1 cellular context compared by ENCODE assay signal in genomic region chr10:70146489-70147488, GRCh38.
TF ChIP-seq lines count a peak whose summit lies in the region.

TSS of gene TYSND1 (minus strand) at chr10:70146700. CDS start at chr10:70146586, 114 bp downstream.

TF ChIP-seq in HepG2, 621 proteins besides CTCF, POLR2A, EP300 and RAD21 (continued from another document and continues in another):
- TF ChIP-seq ZBTB7B (CRISPR knock-in tag; IDR thresholded peaks at IDR 0.05) (peak; percentile 95), FOXK1 (CRISPR knock-in tag; IDR thresholded peaks at IDR 0.05; ENCODE audit: borderline replicate concordance, low read depth) (peak; percentile 13; the same call in 1 of the 2 replicates), MYNN (CRISPR knock-in tag; IDR thresholded peaks at IDR 0.05; ENCODE audit: low read depth) (no peak), GMEB1 (CRISPR knock-in tag; IDR thresholded peaks at IDR 0.05; ENCODE audit: borderline replicate concordance) (peak; percentile 60; the same call in 1 of the 2 replicates), ZNF580 (CRISPR knock-in tag; IDR thresholded peaks at IDR 0.05; ENCODE audit: borderline replicate concordance, low read depth) (peak; percentile 74; the same call in 1 of the 2 replicates), WIZ (CRISPR knock-in tag; IDR thresholded peaks at IDR 0.05) (no peak), ZNF644 (CRISPR knock-in tag; IDR thresholded peaks at IDR 0.05; ENCODE audit: low read depth) (no peak), ZNF143 (CRISPR knock-in tag; IDR thresholded peaks at IDR 0.05) (0 out of 2 replicates have a peak, but pooled peaks have one; percentile 35), ZNF740 (CRISPR knock-in tag; IDR thresholded peaks at IDR 0.05) (no peak; the same call in 1 of the 2 replicates), ZNF547 (CRISPR knock-in tag; IDR thresholded peaks at IDR 0.05) (no peak), TFE3 (CRISPR knock-in tag; IDR thresholded peaks at IDR 0.05) (peak; percentile 56; the same call in 1 of the 2 replicates), ZMAT3 (CRISPR knock-in tag; conservative IDR thresholded peaks at IDR 0.05) (no peak), AFF4 (CRISPR knock-in tag; IDR thresholded peaks at IDR 0.05) (no peak), TIGD3 (CRISPR knock-in tag; IDR thresholded peaks at IDR 0.05; ENCODE audit: borderline replicate concordance) (0 out of 2 replicates have a peak, but pooled peaks have one; percentile 69), HOXA3 (CRISPR knock-in tag; IDR thresholded peaks at IDR 0.05) (peak; percentile 56; the same call in 1 of the 2 replicates), RARG (CRISPR knock-in tag; IDR thresholded peaks at IDR 0.05; ENCODE audit: low read depth) (no peak), TAF1 (CRISPR knock-in tag; IDR thresholded peaks at IDR 0.05) (peak; percentile 75), ZNF562 (CRISPR knock-in tag; IDR thresholded peaks at IDR 0.05; ENCODE audit: borderline replicate concordance) (no peak), HMG20B (CRISPR knock-in tag; conservative IDR thresholded peaks at IDR 0.05) (no peak), ZXDC (CRISPR knock-in tag; IDR thresholded peaks at IDR 0.05) (0 out of 2 replicates have a peak, but pooled peaks have one; percentile 53), ZNF232 (CRISPR knock-in tag; IDR thresholded peaks at IDR 0.05; ENCODE audit: borderline replicate concordance) (peak; percentile 76; the same call in 1 of the 2 replicates), RFX3 (CRISPR knock-in tag; IDR thresholded peaks at IDR 0.05) (no peak), ZBTB7A (CRISPR knock-in tag; IDR thresholded peaks at IDR 0.05) (peak; percentile 95), ZNF616 (CRISPR knock-in tag; IDR thresholded peaks at IDR 0.05; ENCODE audit: low read depth) (no peak), THAP7 (CRISPR knock-in tag; IDR thresholded peaks at IDR 0.05) (no peak), ZSCAN5A (CRISPR knock-in tag; IDR thresholded peaks at IDR 0.05; ENCODE audit: borderline replicate concordance) (peak; percentile 67; the same call in 1 of the 2 replicates), MLX (CRISPR knock-in tag; IDR thresholded peaks at IDR 0.05) (no peak), ZNF367 (CRISPR knock-in tag; IDR thresholded peaks at IDR 0.05; ENCODE audit: borderline replicate concordance) (no peak), ZBTB10 (CRISPR knock-in tag; IDR thresholded peaks at IDR 0.05; ENCODE audit: borderline replicate concordance) (no peak), ZNF138 (CRISPR knock-in tag; IDR thresholded peaks at IDR 0.05; ENCODE audit: low read depth) (0 out of 2 replicates have a peak, but pooled peaks have one; percentile 4), E2F1 (CRISPR knock-in tag; IDR thresholded peaks at IDR 0.05) (no peak), DRAP1 (CRISPR knock-in tag; IDR thresholded peaks at IDR 0.05) (peak; percentile 77; the same call in 1 of the 2 replicates), KDM5A (IDR thresholded peaks at IDR 0.05; ENCODE audit: borderline replicate concordance, low read length) (peak; percentile 49; the same call in 1 of the 2 replicates), ZSCAN22 (CRISPR knock-in tag; IDR thresholded peaks at IDR 0.05) (no peak), MYPOP (CRISPR knock-in tag; IDR thresholded peaks at IDR 0.05) (peak; percentile 61)
